In the genomic region with DNA sequence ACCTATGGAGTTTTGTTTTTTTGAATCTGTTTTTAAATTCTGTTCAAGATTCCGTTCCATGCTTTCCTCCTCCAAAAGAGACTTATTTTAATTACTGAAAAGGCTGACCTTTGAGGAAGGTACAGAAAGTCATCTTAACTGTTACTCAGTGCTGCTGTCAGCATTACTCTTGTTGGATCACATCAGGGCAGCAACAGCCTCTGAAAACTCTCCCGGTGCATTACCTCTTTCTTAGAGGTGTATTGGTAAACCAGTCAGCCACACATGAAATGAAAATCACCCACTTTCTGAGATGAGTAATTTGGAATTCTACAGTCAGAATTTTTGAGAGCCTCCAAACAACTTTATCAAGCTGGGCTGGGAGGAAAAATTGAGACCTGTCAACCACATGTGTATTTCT, we compare ENCODE assay signal across 21 cellular contexts.
"Had no signal": no experiment of that assay in that cellular context is flagged by ENCODE, and none has a peak within 500 bp of the region (broad histone marks: within the 10 kb centered on the region; RNA-seq: fewer than 3 reads in every experiment).

No MANE protein-coding gene starts in this region.

- ATAC-seq: activated CD4-positive, CD25-positive, alpha-beta regulatory T cell treated with anti-CD3 and anti-CD28 coated beads, Interleukin-2, amount 50 U/mL, for 24 hours; foreskin keratinocyte; lower lobe of right lung; right cardiac atrium had no signal

- H2AFZ ChIP-seq: parathyroid adenoma had no signal

- H3K27ac ChIP-seq: foreskin keratinocyte, lower lobe of right lung, parathyroid adenoma, stomach, suprapubic skin, tibial nerve had no signal

- H3K27ac Mint-ChIP-seq: activated naive CD4-positive, alpha-beta T cell treated with anti-CD3 and anti-CD28 coated beads for 36 hours; naive B cell; T-helper 1 cell treated with Interleukin-12 subunit alpha and Interleukin-12 subunit beta and Interleukin-4 antibody, amounts not matched to agents 30 μg/mL and 1 μg/mL, for 36 hours had no signal

- H3K4me1 ChIP-seq: parathyroid adenoma had no signal

- H3K4me3 ChIP-seq: lower lobe of right lung, stomach, suprapubic skin, tibial nerve had no signal

- DNase-seq: activated CD4-positive, alpha-beta T cell treated with anti-CD3 and anti-CD28 coated beads, Interleukin-2, amount 50 U/mL, for 4 hours; activated naive CD4-positive, alpha-beta T cell treated with anti-CD3 and anti-CD28 coated beads for 36 hours; central memory CD4-positive, alpha-beta T cell; dermis blood vessel endothelial cell; effector CD8-positive, alpha-beta T cell; erythroblast; foreskin keratinocyte; immature natural killer cell; lower lobe of right lung; mesendoderm; naive B cell; nucleus accumbens; right cardiac atrium; stimulated activated CD4-positive, alpha-beta T cell treated with anti-CD3 and anti-CD28 coated beads, Interleukin-12 subunit alpha, Interleukin-12 subunit beta, amount 100 ng/mL, for 4 hours; stimulated activated CD4-positive, alpha-beta T cell treated with anti-CD3 and anti-CD28 coated beads, Interleukin-2, amount 100 ng/mL, for 24 hours; stomach had no signal

- H3K36me3 ChIP-seq: lower lobe of right lung, suprapubic skin had no signal

- H3K27me3 ChIP-seq: foreskin keratinocyte, stomach, suprapubic skin, tibial nerve had no signal

- H3K27me3 Mint-ChIP-seq: naive B cell had no signal

- H3K9me3 ChIP-seq: lower lobe of right lung, stomach, suprapubic skin, tibial nerve had no signal

- H3K9ac ChIP-seq: parathyroid adenoma had no signal

- H3K4me1 Mint-ChIP-seq: naive B cell had no signal

- H3K79me2 ChIP-seq: parathyroid adenoma had no signal

- H3K9me3 Mint-ChIP-seq: activated naive CD4-positive, alpha-beta T cell treated with anti-CD3 and anti-CD28 coated beads for 36 hours; immature natural killer cell; naive B cell; T-helper 1 cell treated with Interleukin-12 subunit alpha and Interleukin-12 subunit beta and Interleukin-4 antibody, amounts not matched to agents 30 μg/mL and 1 μg/mL, for 36 hours had no signal

- H3K4me3 Mint-ChIP-seq: activated naive CD4-positive, alpha-beta T cell treated with anti-CD3 and anti-CD28 coated beads for 36 hours; naive B cell; T-helper 1 cell treated with Interleukin-12 subunit alpha and Interleukin-12 subunit beta and Interleukin-4 antibody, amounts not matched to agents 30 μg/mL and 1 μg/mL, for 36 hours had no signal
